14 cellular contexts compared by ENCODE assay signal in the genomic region with DNA sequence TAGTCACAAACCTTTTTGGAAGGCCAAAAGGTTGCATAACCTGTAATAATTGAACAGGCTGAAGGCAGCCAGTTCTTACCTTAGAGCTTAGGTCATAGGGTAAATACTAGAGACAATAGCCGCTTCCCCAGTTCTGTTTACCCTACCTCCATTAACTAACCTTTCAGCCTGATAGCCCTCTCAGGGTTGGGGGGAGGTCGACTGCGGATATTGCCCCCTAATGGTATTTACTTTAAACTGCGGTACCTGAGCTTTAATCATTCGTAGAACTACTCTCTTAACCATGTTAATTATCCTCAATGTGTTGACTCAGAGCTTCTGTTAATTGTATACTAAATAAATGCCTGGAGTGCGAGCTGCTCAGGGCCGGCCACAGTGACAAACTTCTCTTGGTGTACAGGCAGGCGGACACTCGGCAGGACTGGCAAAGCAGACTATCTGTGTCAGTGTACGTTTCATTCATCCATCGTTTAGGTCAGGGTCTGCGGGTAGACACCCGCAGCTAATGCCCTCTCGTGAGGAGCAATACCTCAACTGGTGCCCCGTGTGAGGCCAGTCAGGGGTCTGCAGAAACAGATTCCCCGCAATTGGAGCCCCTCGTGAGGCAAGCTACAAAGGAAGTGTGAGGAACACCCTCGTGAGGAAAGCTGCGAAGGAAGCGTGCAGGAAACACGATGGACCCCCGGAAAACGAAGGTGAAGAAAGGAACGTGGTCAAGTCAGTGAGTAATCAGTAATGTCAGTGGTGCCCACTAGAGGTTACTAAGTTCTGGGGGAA.
DNase-seq lines count a peak whose midpoint lies in the region; ATAC-seq and TF ChIP-seq lines count a peak whose summit lies in the region.
"Had no signal": no experiment of that assay in that cellular context is flagged by ENCODE, and none has a peak within 500 bp of the region (broad histone marks: within the 10 kb centered on the region; RNA-seq: fewer than 3 reads in every experiment).

No MANE protein-coding gene starts in this region.

- no peaks in the 10 kb centered on the region for H4K20me1 ChIP-seq in Loucy (ENCODE audit: insufficient read depth, low read length, poor library complexity, severe bottlenecking)
- H4K20me1 ChIP-seq in OCI-LY7 (ENCODE audit: insufficient read depth, low read length) = no peaks in the 10 kb centered on the region

- TF ChIP-seq CTCF in Loucy (conservative IDR thresholded peaks at IDR 0.05; ENCODE audit: low read length) (peak; percentile 45), OCI-LY7 (conservative IDR thresholded peaks at IDR 0.05; ENCODE audit: low read length) (0 out of 2 replicates have a peak, but pooled peaks have one; percentile 21)

- H3K9me3 ChIP-seq in Loucy (ENCODE audit: insufficient read depth, low read depth, low read length) (no peaks in the 10 kb centered on the region), OCI-LY7 (ENCODE audit: low read length) (no peaks in the 10 kb centered on the region)
- H3K9me3 ChIP-seq: vagina had no signal

- H3K27ac ChIP-seq in OCI-LY7 (ENCODE audit: low read depth, low read length, poor library complexity, severe bottlenecking) = no peak overlapping the region
- H3K27ac ChIP-seq: vagina had no signal

- H3K9ac ChIP-seq in Loucy (ENCODE audit: low read depth, low read length, poor library complexity, severe bottlenecking) = no peak overlapping the region

- intact Hi-C loops in OCI-LY7 (cut with micrococcal nuclease; ENCODE audit: unreplicated experiment) = no loop called here

- H3K36me3 ChIP-seq in Loucy (ENCODE audit: insufficient read depth, low read length) (no peaks in the 10 kb centered on the region), OCI-LY7 (ENCODE audit: insufficient read depth, low read length) (no peaks in the 10 kb centered on the region)
- H3K36me3 ChIP-seq: vagina had no signal

- ATAC-seq in HG02852 (IDR thresholded peaks at IDR 0.05; ENCODE audit: unreplicated experiment) (no peak), GM19351 (IDR thresholded peaks at IDR 0.05; ENCODE audit: unreplicated experiment) (no peak)

- BruUV-seq in OCI-LY7 (replicated peaks; lab: Mats Ljungman, UMichigan) = no TSS peak

- H2AFZ ChIP-seq in Loucy (ENCODE audit: low read length) (no peak overlapping the region), OCI-LY7 (ENCODE audit: low read length) (no peak overlapping the region)

- H3K4me3 ChIP-seq in Loucy (ENCODE audit: low read length, poor library complexity, severe bottlenecking) (no peak overlapping the region), OCI-LY7 (ENCODE audit: low read depth, low read length, poor library complexity, severe bottlenecking) (no peak overlapping the region)
- H3K4me3 ChIP-seq: vagina had no signal

- CTCF ChIA-PET in OCI-LY7 (lab: Charles Lee; ENCODE audit: unreplicated experiment) = no interaction called here

- no peaks in the 10 kb centered on the region for H3K27me3 ChIP-seq in Loucy (ENCODE audit: insufficient read depth, low read length, poor library complexity, severe bottlenecking)
- H3K27me3 ChIP-seq: vagina had no signal

- no peak overlapping the region for H3K4me2 ChIP-seq in Loucy (ENCODE audit: low read depth, low read length, poor library complexity, severe bottlenecking)
- H3K4me2 ChIP-seq in OCI-LY7 (ENCODE audit: low read length) = no peak overlapping the region

- H3K9me2 ChIP-seq in Loucy (replicated peaks; ENCODE audit: low read depth, low read length) (no peaks in the 10 kb centered on the region), OCI-LY7 (ENCODE audit: insufficient read depth, low read length) (no peaks in the 10 kb centered on the region)

- H3K79me2 ChIP-seq in Loucy (ENCODE audit: insufficient read depth, low read length) = no peaks in the 10 kb centered on the region
- no peaks in the 10 kb centered on the region for H3K79me2 ChIP-seq in OCI-LY7 (ENCODE audit: insufficient read depth, low read depth, low read length)

- H3F3A ChIP-seq in Loucy (ENCODE audit: low read depth) = no peaks in the 10 kb centered on the region

- POLR2A ChIA-PET in OCI-LY7 (lab: Charles Lee) = interaction anchor here (0.6 kb wide), 1 partner anchor 550 kb away, joined by 3 read pairs; no protein-coding TSS in a partner anchor

- DNase-seq in COLO668 (lab: John Stamatoyannopoulos, UW; ENCODE audit: unreplicated experiment) = peak; percentile 57
- no peak for DNase-seq in OCI-LY7 (ENCODE audit: low spot score)
- DNase-seq in kidney tubule cell (ENCODE audit: low spot score) = peak; percentile 49
- no peak for DNase-seq in stimulated activated naive CD4-positive, alpha-beta T cell (lab: John Stamatoyannopoulos, UW)
- DNase-seq in superior temporal gyrus (ENCODE audit: extremely low spot score) = no peak
- DNase-seq: activated naive CD4-positive, alpha-beta T cell treated with anti-CD3 and anti-CD28 coated beads for 36 hours; cortex of kidney; erythroblast; MM.1S; SIG-M5 had no signal

- H3K4me1 ChIP-seq in Loucy (ENCODE audit: insufficient read depth, low read length, poor library complexity, severe bottlenecking) (no peaks in the 10 kb centered on the region), OCI-LY7 (ENCODE audit: insufficient read depth, low read length, poor library complexity, severe bottlenecking) (no peaks in the 10 kb centered on the region)
- H3K4me1 ChIP-seq: vagina had no signal

Comparison
In these comparisons a context has a peak if more than half of its experiments do, and no peak if none do; other contexts are left out.
1. DNase-seq: peak in COLO668 (single experiment) and kidney tubule cell (single experiment); none in OCI-LY7 (single experiment), stimulated activated naive CD4-positive, alpha-beta T cell (0 of 6) and superior temporal gyrus (single experiment).